ENCODE assay signal across 11 cellular contexts in genomic region chr15:39631357-39631756, GRCh38. TPM values are rescaled to one million over a fixed set of nuclear protein-coding genes. Genes with fewer than 3 reads are reported as not detected.
DNase-seq lines count a peak whose midpoint lies in the region; ATAC-seq, FAIRE-seq and TF ChIP-seq lines count a peak whose summit lies in the region.
"Had no signal": no experiment of that assay in that cellular context is flagged by ENCODE, and none has a peak within 500 bp of the region (broad histone marks: within the 10 kb centered on the region; RNA-seq: fewer than 3 reads in every experiment).

No MANE protein-coding gene starts in this region.

- H3K27me3 Mint-ChIP-seq in HFFc6 (ENCODE audit: insufficient read depth), result peaks cover 2% of the 10 kb centered on the region
- no peaks in the 10 kb centered on the region for H3K27me3 Mint-ChIP-seq in activated naive CD8-positive, alpha-beta T cell

- H3K9ac ChIP-seq in keratinocyte (ENCODE audit: control insufficient read depth, extremely low read depth, insufficient read depth, low read length), result no peak overlapping the region

- TF ChIP-seq CTCF in HFFc6 (IDR thresholded peaks at IDR 0.05), result no peak
- peak in 1 of 3 experiments; percentile 64 for TF ChIP-seq CTCF in keratinocyte (optimal IDR thresholded peaks at IDR 0.05 in 1 of 3, IDR thresholded peaks at IDR 0.05 in 1 of 3, conservative IDR thresholded peaks at IDR 0.05 in 1 of 3; ENCODE audit: extremely low read depth in 1 of 3, insufficient read depth in 2 of 3, low read length in 3 of 3)
- TF ChIP-seq CTCF in upper lobe of left lung (IDR thresholded peaks at IDR 0.05), result no peak

- no peaks in the 10 kb centered on the region for H3K9me3 Mint-ChIP-seq in HFFc6
- H3K9me3 Mint-ChIP-seq in activated naive CD8-positive, alpha-beta T cell (ENCODE audit: low read depth), result no peaks in the 10 kb centered on the region

- H3K36me3 Mint-ChIP-seq in HFFc6 (ENCODE audit: low read depth), result 0 out of 2 replicates have a peak, but pooled peaks cover 5% of the 10 kb centered on the region
- no peaks in the 10 kb centered on the region for H3K36me3 Mint-ChIP-seq in activated naive CD8-positive, alpha-beta T cell

- H3K4me3 ChIP-seq in keratinocyte (ENCODE audit: control insufficient read depth in 2 of 3, extremely low read depth in 1 of 3, insufficient read depth in 2 of 3, low read depth in 1 of 3, low read length in 3 of 3) (no peak overlapping the region), upper lobe of left lung (no peak overlapping the region)

- H3K27ac Mint-ChIP-seq in HFFc6, result peak overlapping the region; percentile 32; the same call in 1 of the 2 replicates
- H3K27ac Mint-ChIP-seq in activated naive CD8-positive, alpha-beta T cell, result peak overlapping the region; percentile 86

- H3K36me3 ChIP-seq in keratinocyte (ENCODE audit: control insufficient read depth in 2 of 2, extremely low read depth in 1 of 2, insufficient read depth in 2 of 2, low read length in 2 of 2) (no peaks in the 10 kb centered on the region), upper lobe of left lung (no peaks in the 10 kb centered on the region)

- H3K4me1 ChIP-seq in keratinocyte (ENCODE audit: control insufficient read depth, extremely low read depth, insufficient read depth, low read length) (peaks cover 37% of the 10 kb centered on the region), upper lobe of left lung (peaks cover 6 to 20% (median 14%) of the 10 kb centered on the region in 4 donors)

- H3K4me2 ChIP-seq in keratinocyte (ENCODE audit: control insufficient read depth, extremely low read depth, insufficient read depth, low read depth, low read length), result peak overlapping the region; percentile 41

- H3K4me3 Mint-ChIP-seq in HFFc6, result no peak overlapping the region; the same call in 1 of the 2 replicates
- peak overlapping the region; percentile 44 for H3K4me3 Mint-ChIP-seq in activated naive CD8-positive, alpha-beta T cell

- peak; percentile 20 for DNase-seq in NK-92 treated with Interleukin-12 subunit alpha and Interleukin-12 subunit beta, amount 100 ng/mL, for 24 hours (lab: John Stamatoyannopoulos, UW)
- DNase-seq in NK-92 (lab: John Stamatoyannopoulos, UW; ENCODE audit: unreplicated experiment), result no peak
- peak; percentile 38 for DNase-seq in HFFc6
- no peak for DNase-seq in keratinocyte (ENCODE audit: low read depth, low spot score)
- no peak for DNase-seq in COLO668 (lab: John Stamatoyannopoulos, UW; ENCODE audit: unreplicated experiment)
- DNase-seq in upper lobe of left lung, result no peak
- DNase-seq in NCI-H510A (lab: John Stamatoyannopoulos, UW), result no peak
- DNase-seq: effector CD8-positive, alpha-beta T cell; retina; SW 1271 had no signal

- H3K4me1 Mint-ChIP-seq in HFFc6 (ENCODE audit: low read depth), result peaks cover 52% of the 10 kb centered on the region
- peaks cover 47% of the 10 kb centered on the region for H3K4me1 Mint-ChIP-seq in activated naive CD8-positive, alpha-beta T cell (ENCODE audit: low read depth)

- no peak for TF ChIP-seq EP300 in upper lobe of left lung (IDR thresholded peaks at IDR 0.05)

- WGBS in upper lobe of left lung, 2 donors, result 90 to 100% methylated on average over 3 of the region's 3 CpGs

- H3K9me3 ChIP-seq in keratinocyte (ENCODE audit: control insufficient read depth, low read depth, low read length) (no peaks in the 10 kb centered on the region), upper lobe of left lung (no peaks in the 10 kb centered on the region)

- FAIRE-seq in keratinocyte (lab: Jason Lieb, UNC), result peak; percentile 98

- dilution Hi-C loops in keratinocyte (cut with MboI; ENCODE audit: extremely low pct_ligation_motif_present, low sequenced_read_pairs), result loop anchor here (25.0 kb wide), 1 partner anchor 131 kb away; no protein-coding TSS in a partner anchor

- no peaks in the 10 kb centered on the region for H3K79me2 ChIP-seq in keratinocyte (ENCODE audit: control insufficient read depth, insufficient read depth, low read length)

- peak overlapping the region; percentile 96 for H3K27ac ChIP-seq in keratinocyte (ENCODE audit: control insufficient read depth, insufficient read depth, low read length)
- no peak overlapping the region for H3K27ac ChIP-seq in upper lobe of left lung

- ATAC-seq in upper lobe of left lung (ENCODE audit: low FRiP score in 2 of 2), result no peak

- peak overlapping the region; percentile 23 for H2AFZ ChIP-seq in keratinocyte (ENCODE audit: control insufficient read depth, low read length)

- no peak for TF ChIP-seq POLR2A in upper lobe of left lung (IDR thresholded peaks at IDR 0.05)

- no peaks in the 10 kb centered on the region for H3K9me1 ChIP-seq in keratinocyte (ENCODE audit: control insufficient read depth, extremely low read depth, insufficient read depth, low read length)

- H4K20me1 ChIP-seq in keratinocyte (ENCODE audit: control insufficient read depth, extremely low read depth, insufficient read depth, low read length), result no peaks in the 10 kb centered on the region

- H3K27me3 ChIP-seq in keratinocyte (ENCODE audit: control insufficient read depth, extremely low read depth, insufficient read depth, low read length) (no peaks in the 10 kb centered on the region), upper lobe of left lung (no peaks in the 10 kb centered on the region)

RNA-seq across cellular contexts. Expression of gene THBS1, which starts 50.5 kb away (rescaled TPM):
- total RNA-seq in HFFc6 (2021; fragmentation: NEBNext Ultra II Directional; extraction: Animal tissue kit (Norgen Biotek cat#: 25700)), result 1,000 to 10,000 TPM; 7,606 to 9,130 (median 7,816) TPM
- polyA plus RNA-seq in keratinocyte, result 585 to 1,976 TPM (median 789 TPM) in 3 replicates
- 224 TPM for polyA plus RNA-seq in keratinocyte (2011; ENCODE audit: low read depth)
- polyA plus RNA-seq in keratinocyte (2011; cell fraction: cytosol; rRNA removed), result 250 and 267 TPM in 2 replicates
- polyA plus RNA-seq in keratinocyte (2011; cell fraction: nucleus; rRNA removed), result 2,729 and 2,799 TPM in 2 replicates
- 152 and 2,223 TPM in 2 replicates for polyA plus RNA-seq in keratinocyte (2012; ENCODE audit: low replicate concordance)
- 2,799 to 14,102 TPM (median 5,100 TPM) in 3 replicates for polyA minus RNA-seq in keratinocyte
- polyA minus RNA-seq in keratinocyte (2011; cell fraction: cytosol; rRNA and poly(A)+ RNA removed), result 2,733 TPM
- 7,793 and 10,292 TPM in 2 replicates for polyA minus RNA-seq in keratinocyte (2011; cell fraction: nucleus; rRNA and poly(A)+ RNA removed)
- 100 to 1,000 TPM; 405 to 497 (median 457) TPM for total RNA-seq in upper lobe of left lung

Comparison
In these comparisons a context has a peak if more than half of its experiments do, and no peak if none do; other contexts are left out.
1. DNase-seq: peak in NK-92 treated with Interleukin-12 subunit alpha and Interleukin-12 subunit beta, amount 100 ng/mL, for 24 hours (single experiment) and HFFc6 (single experiment); none in NK-92 (single experiment), keratinocyte (single experiment), COLO668 (single experiment), upper lobe of left lung (0 of 2) and NCI-H510A (single experiment).
2. RNA of gene THBS1, which starts 50.5 kb away (total RNA-seq): 7,606 to 9,130 TPM in HFFc6; 405 to 497 TPM in upper lobe of left lung; every median in the first group is over 10 times any median in the second.